1 cellular context compared by ENCODE assay signal in genomic region chr4:7159923-7160322, GRCh38.
TF ChIP-seq lines count a peak whose summit lies in the region.

No MANE protein-coding gene starts in this region.

TF ChIP-seq in HepG2, 621 proteins besides CTCF, POLR2A, EP300 and RAD21 (continued from another document and continues in another):
- no peak for TF ChIP-seq ZNF24 (IDR thresholded peaks at IDR 0.05)
- no peak for TF ChIP-seq ZNF382 (CRISPR knock-in tag; IDR thresholded peaks at IDR 0.05; ENCODE audit: borderline replicate concordance)
- no peak for TF ChIP-seq TAF15 (IDR thresholded peaks at IDR 0.05; ENCODE audit: low read depth, low read length, poor library complexity, severe bottlenecking)
- TF ChIP-seq NRL (CRISPR knock-in tag; IDR thresholded peaks at IDR 0.05; ENCODE audit: borderline replicate concordance) = no peak
- TF ChIP-seq ZNF512 (CRISPR knock-in tag; IDR thresholded peaks at IDR 0.05) = no peak
- TF ChIP-seq, protein P1, sequence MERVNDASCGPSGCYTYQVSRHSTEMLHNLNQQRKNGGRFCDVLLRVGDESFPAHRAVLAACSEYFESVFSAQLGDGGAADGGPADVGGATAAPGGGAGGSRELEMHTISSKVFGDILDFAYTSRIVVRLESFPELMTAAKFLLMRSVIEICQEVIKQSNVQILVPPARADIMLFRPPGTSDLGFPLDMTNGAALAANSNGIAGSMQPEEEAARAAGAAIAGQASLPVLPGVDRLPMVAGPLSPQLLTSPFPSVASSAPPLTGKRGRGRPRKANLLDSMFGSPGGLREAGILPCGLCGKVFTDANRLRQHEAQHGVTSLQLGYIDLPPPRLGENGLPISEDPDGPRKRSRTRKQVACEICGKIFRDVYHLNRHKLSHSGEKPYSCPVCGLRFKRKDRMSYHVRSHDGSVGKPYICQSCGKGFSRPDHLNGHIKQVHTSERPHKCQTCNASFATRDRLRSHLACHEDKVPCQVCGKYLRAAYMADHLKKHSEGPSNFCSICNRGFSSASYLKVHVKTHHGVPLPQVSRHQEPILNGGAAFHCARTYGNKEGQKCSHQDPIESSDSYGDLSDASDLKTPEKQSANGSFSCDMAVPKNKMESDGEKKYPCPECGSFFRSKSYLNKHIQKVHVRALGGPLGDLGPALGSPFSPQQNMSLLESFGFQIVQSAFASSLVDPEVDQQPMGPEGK (CRISPR knock-in tag; IDR thresholded peaks at IDR 0.05) = peak; percentile 86
- TF ChIP-seq MED8 (CRISPR knock-in tag; IDR thresholded peaks at IDR 0.05; ENCODE audit: insufficient replicate concordance) = no peak
- no peak for TF ChIP-seq TOE1 (CRISPR knock-in tag; IDR thresholded peaks at IDR 0.05)
- peak; percentile 64; the same call in 1 of the 2 replicates for TF ChIP-seq ZBTB20 (CRISPR knock-in tag; IDR thresholded peaks at IDR 0.05; ENCODE audit: borderline replicate concordance, low read depth)
- TF ChIP-seq PHF20 (CRISPR knock-in tag; IDR thresholded peaks at IDR 0.05) = no peak
- no peak for TF ChIP-seq ARID4A (CRISPR knock-in tag; IDR thresholded peaks at IDR 0.05; ENCODE audit: borderline replicate concordance)
- no peak for TF ChIP-seq DNMT1 (CRISPR knock-in tag; IDR thresholded peaks at IDR 0.05)
- TF ChIP-seq ZNF317 (CRISPR knock-in tag; IDR thresholded peaks at IDR 0.05) = 0 out of 2 replicates have a peak, but pooled peaks have one; percentile 20
- TF ChIP-seq ELF4 (CRISPR knock-in tag; IDR thresholded peaks at IDR 0.05; ENCODE audit: borderline replicate concordance) = no peak
- TF ChIP-seq RARA (CRISPR knock-in tag; IDR thresholded peaks at IDR 0.05) = peak; percentile 24; the same call in 1 of the 2 replicates
- no peak for TF ChIP-seq ZSCAN31 (CRISPR knock-in tag; IDR thresholded peaks at IDR 0.05; ENCODE audit: low read depth)
- TF ChIP-seq ZNF142 (CRISPR knock-in tag; IDR thresholded peaks at IDR 0.05) = no peak
- TF ChIP-seq KDM4B (CRISPR knock-in tag; IDR thresholded peaks at IDR 0.05) = no peak
- TF ChIP-seq AKAP8 (CRISPR knock-in tag; IDR thresholded peaks at IDR 0.05) = no peak
- TF ChIP-seq KIAA2018 (CRISPR knock-in tag; IDR thresholded peaks at IDR 0.05; ENCODE audit: borderline replicate concordance) = no peak
- TF ChIP-seq TCF7L2 (IDR thresholded peaks at IDR 0.05; ENCODE audit: low read depth, low read length) = no peak
- no peak for TF ChIP-seq FIP1L1 (IDR thresholded peaks at IDR 0.05; ENCODE audit: borderline replicate concordance, insufficient read depth, low read depth, low read length)
- no peak for TF ChIP-seq ZBTB38 (CRISPR knock-in tag; IDR thresholded peaks at IDR 0.05)
- TF ChIP-seq ZKSCAN1 (IDR thresholded peaks at IDR 0.05; ENCODE audit: low read length) = no peak
- TF ChIP-seq, protein P2, sequence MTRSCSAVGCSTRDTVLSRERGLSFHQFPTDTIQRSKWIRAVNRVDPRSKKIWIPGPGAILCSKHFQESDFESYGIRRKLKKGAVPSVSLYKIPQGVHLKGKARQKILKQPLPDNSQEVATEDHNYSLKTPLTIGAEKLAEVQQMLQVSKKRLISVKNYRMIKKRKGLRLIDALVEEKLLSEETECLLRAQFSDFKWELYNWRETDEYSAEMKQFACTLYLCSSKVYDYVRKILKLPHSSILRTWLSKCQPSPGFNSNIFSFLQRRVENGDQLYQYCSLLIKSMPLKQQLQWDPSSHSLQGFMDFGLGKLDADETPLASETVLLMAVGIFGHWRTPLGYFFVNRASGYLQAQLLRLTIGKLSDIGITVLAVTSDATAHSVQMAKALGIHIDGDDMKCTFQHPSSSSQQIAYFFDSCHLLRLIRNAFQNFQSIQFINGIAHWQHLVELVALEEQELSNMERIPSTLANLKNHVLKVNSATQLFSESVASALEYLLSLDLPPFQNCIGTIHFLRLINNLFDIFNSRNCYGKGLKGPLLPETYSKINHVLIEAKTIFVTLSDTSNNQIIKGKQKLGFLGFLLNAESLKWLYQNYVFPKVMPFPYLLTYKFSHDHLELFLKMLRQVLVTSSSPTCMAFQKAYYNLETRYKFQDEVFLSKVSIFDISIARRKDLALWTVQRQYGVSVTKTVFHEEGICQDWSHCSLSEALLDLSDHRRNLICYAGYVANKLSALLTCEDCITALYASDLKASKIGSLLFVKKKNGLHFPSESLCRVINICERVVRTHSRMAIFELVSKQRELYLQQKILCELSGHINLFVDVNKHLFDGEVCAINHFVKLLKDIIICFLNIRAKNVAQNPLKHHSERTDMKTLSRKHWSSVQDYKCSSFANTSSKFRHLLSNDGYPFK (CRISPR knock-in tag; IDR thresholded peaks at IDR 0.05; ENCODE audit: borderline replicate concordance) = no peak
- no peak for TF ChIP-seq ZNF280B (CRISPR knock-in tag; IDR thresholded peaks at IDR 0.05; ENCODE audit: borderline replicate concordance)
